11 cellular contexts compared by ENCODE assay signal in the genomic region with DNA sequence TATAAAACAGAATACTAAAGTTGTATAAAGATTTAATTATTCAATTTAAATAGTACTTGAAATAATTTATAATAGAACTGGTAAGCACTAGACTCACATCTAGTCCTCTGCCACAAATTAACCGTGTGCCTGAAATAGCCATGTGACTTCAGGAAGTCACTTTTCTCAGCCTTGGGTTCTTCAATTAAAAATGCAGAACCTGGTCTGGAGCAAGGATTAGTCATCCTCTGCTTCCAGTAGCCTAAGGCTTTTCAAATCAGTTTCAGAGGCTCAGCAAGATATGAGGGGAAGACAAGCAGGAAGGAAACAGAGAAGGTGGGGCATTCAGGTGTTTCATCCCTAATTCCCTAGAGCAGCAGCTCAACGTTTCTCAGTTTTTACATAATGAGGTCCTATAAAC. TPM values are rescaled to one million over a fixed set of nuclear protein-coding genes. Genes with fewer than 3 reads are reported as not detected.
DNase-seq lines count a peak whose midpoint lies in the region; ATAC-seq and TF ChIP-seq lines count a peak whose summit lies in the region.
"Had no signal": no experiment of that assay in that cellular context is flagged by ENCODE, and none has a peak within 500 bp of the region (broad histone marks: within the 10 kb centered on the region; RNA-seq: fewer than 3 reads in every experiment).

No MANE protein-coding gene starts in this region.

- no peak overlapping the region for H3K27ac Mint-ChIP-seq in activated T-helper 17 cell treated with anti-CD3 and anti-CD28 coated beads, Interleukin-2, amount 50 U/mL, for 72 hours

- no peaks in the 10 kb centered on the region for H4K20me1 ChIP-seq in hepatocyte (ENCODE audit: insufficient read depth, poor library complexity, severe bottlenecking)

- H3K9me3 ChIP-seq in hepatocyte (ENCODE audit: low read depth), result no peaks in the 10 kb centered on the region
- H3K9me3 ChIP-seq: SJCRH30 had no signal

- H3K79me2 ChIP-seq in hepatocyte, result no peaks in the 10 kb centered on the region

- no peak overlapping the region for H3K4me3 Mint-ChIP-seq in activated T-helper 17 cell treated with anti-CD3 and anti-CD28 coated beads, Interleukin-2, amount 50 U/mL, for 72 hours
- H3K4me3 Mint-ChIP-seq: immature natural killer cell had no signal

- 41% methylated on average over 2 of the region's 2 CpGs for WGBS in hepatocyte (ENCODE audit: low lambda C conversion rate, missing lambda C conversion rate)

- no peak overlapping the region for H3K4me2 ChIP-seq in hepatocyte

- H3K9me2 ChIP-seq in hepatocyte (replicated peaks; ENCODE audit: insufficient read depth), result no peaks in the 10 kb centered on the region

- peaks cover 7% of the 10 kb centered on the region for H3K4me1 ChIP-seq in hepatocyte (ENCODE audit: insufficient read depth)

- TF ChIP-seq CTCF in hepatocyte (IDR thresholded peaks at IDR 0.05; ENCODE audit: poor library complexity), result no peak

- peaks cover 4% of the 10 kb centered on the region for H3K9me3 Mint-ChIP-seq in activated T-helper 17 cell treated with anti-CD3 and anti-CD28 coated beads, Interleukin-2, amount 50 U/mL, for 72 hours
- H3K9me3 Mint-ChIP-seq: immature natural killer cell had no signal

- H3K36me3 Mint-ChIP-seq in activated T-helper 17 cell treated with anti-CD3 and anti-CD28 coated beads, Interleukin-2, amount 50 U/mL, for 72 hours (ENCODE audit: low read depth), result peaks cover 50% of the 10 kb centered on the region

- no peak overlapping the region for H3K4me3 ChIP-seq in hepatocyte
- H3K4me3 ChIP-seq: SJCRH30 had no signal

- peak; percentile 54 for DNase-seq in ELF-1 (ENCODE audit: low read depth, low spot score)
- DNase-seq in lung microvascular endothelial cell (ENCODE audit: low read depth in 2 of 2), result peak; percentile 38 to 70
- DNase-seq in hepatocyte (ENCODE audit: low spot score), result no peak
- no peak for DNase-seq in left lobe of liver (ENCODE audit: low spot score)
- no peak for DNase-seq in NCI-H1694 (lab: John Stamatoyannopoulos, UW)
- no peak for DNase-seq in ACHN
- DNase-seq: immature natural killer cell; stimulated activated CD4-positive, alpha-beta T cell treated with anti-CD3 and anti-CD28 coated beads, Interleukin-1b, Interleukin-23, amount 100 ng/mL, for 48 hours had no signal

- H3K36me3 ChIP-seq in hepatocyte (replicated peaks; ENCODE audit: insufficient read depth, low read depth), result no peaks in the 10 kb centered on the region

- in situ Hi-C loops in ACHN (cut with HindIII; ENCODE audit: low pct_ligation_motif_present, low pct_unique_long_range_greater_than_20kb, low sequenced_read_pairs), result no loop called here

- no peak overlapping the region for H3K27ac ChIP-seq in hepatocyte
- H3K27ac ChIP-seq: SJCRH30 had no signal

- no peaks in the 10 kb centered on the region for H3K27me3 Mint-ChIP-seq in activated T-helper 17 cell treated with anti-CD3 and anti-CD28 coated beads, Interleukin-2, amount 50 U/mL, for 72 hours

- peaks cover 16% of the 10 kb centered on the region for H3K4me1 Mint-ChIP-seq in activated T-helper 17 cell treated with anti-CD3 and anti-CD28 coated beads, Interleukin-2, amount 50 U/mL, for 72 hours

- no peak overlapping the region for H2AFZ ChIP-seq in hepatocyte

- H3K27me3 ChIP-seq in hepatocyte, result no peaks in the 10 kb centered on the region
- H3K27me3 ChIP-seq: SJCRH30 had no signal

- ATAC-seq in HG03469 (IDR thresholded peaks at IDR 0.05; ENCODE audit: unreplicated experiment) (peak; percentile 32), left lobe of liver (no peak)
- peak; percentile 38 for ATAC-seq in activated T-helper 17 cell treated with anti-CD3 and anti-CD28 coated beads, Interleukin-2, amount 50 U/mL, for 72 hours (replicated peaks)

RNA-seq across cellular contexts. Expression of gene DPH5, which starts 23.0 kb away (rescaled TPM):
- 10 to 100 TPM; 18.4 to 42.8 TPM for total RNA-seq in activated T-helper 17 cell treated with anti-CD3 and anti-CD28 coated beads, Interleukin-2, amount 50 U/mL, for 72 hours
- total RNA-seq in lung microvascular endothelial cell, result 13.9 and 16.3 TPM in 2 replicates
- 35.7 and 42.4 TPM in 2 replicates for total RNA-seq in hepatocyte
- 12.6 and 19.8 TPM in 2 replicates for polyA plus RNA-seq in hepatocyte
- 18.4 TPM for total RNA-seq in left lobe of liver

Comparison
In these comparisons a context has a peak if more than half of its experiments do, and no peak if none do; other contexts are left out.
1. DNase-seq: peak in ELF-1 (single experiment) and lung microvascular endothelial cell (2 of 2); none in hepatocyte (single experiment), left lobe of liver (single experiment), NCI-H1694 (single experiment) and ACHN (single experiment).